In genomic region chr5:152259702-152260101, GRCh38 we compare ENCODE assay signal across 19 cellular contexts.
DNase-seq lines count a peak whose midpoint lies in the region; ATAC-seq lines count a peak whose summit lies in the region.
"Had no signal": no experiment of that assay in that cellular context is flagged by ENCODE, and none has a peak within 500 bp of the region (broad histone marks: within the 10 kb centered on the region; RNA-seq: fewer than 3 reads in every experiment).

No MANE protein-coding gene starts in this region.

- H3K4me1 Mint-ChIP-seq in stimulated activated effector memory CD8-positive, alpha-beta T cell treated with anti-CD3 and anti-CD28 coated beads, Interleukin-12 subunit alpha, Interleukin-12 subunit beta, amount 100 ng/mL, for 72 hours: no peaks in the 10 kb centered on the region
- H3K4me1 Mint-ChIP-seq: B cell; CD4-positive, CD25-positive, alpha-beta regulatory T cell had no signal

- no peaks in the 10 kb centered on the region for H3K9me3 Mint-ChIP-seq in stimulated activated effector memory CD8-positive, alpha-beta T cell treated with anti-CD3 and anti-CD28 coated beads, Interleukin-12 subunit alpha, Interleukin-12 subunit beta, amount 100 ng/mL, for 72 hours

- no peak overlapping the region for H3K4me3 Mint-ChIP-seq in stimulated activated effector memory CD8-positive, alpha-beta T cell treated with anti-CD3 and anti-CD28 coated beads, Interleukin-12 subunit alpha, Interleukin-12 subunit beta, amount 100 ng/mL, for 72 hours
- H3K4me3 Mint-ChIP-seq: B cell; CD4-positive, CD25-positive, alpha-beta regulatory T cell had no signal

- intact Hi-C loops in left ventricle myocardium superior (cut with micrococcal nuclease): no loop called here

- ATAC-seq in left ventricle myocardium superior (peak; percentile 89), GM21786 (IDR thresholded peaks at IDR 0.05; ENCODE audit: unreplicated experiment) (no peak), GM21528 (IDR thresholded peaks at IDR 0.05; ENCODE audit: low FRiP score, unreplicated experiment) (no peak), GM18498 (IDR thresholded peaks at IDR 0.05; ENCODE audit: unreplicated experiment) (no peak)
- peak; percentile 32 for ATAC-seq in stimulated activated effector memory CD8-positive, alpha-beta T cell treated with anti-CD3 and anti-CD28 coated beads, Interleukin-12 subunit alpha, Interleukin-12 subunit beta, amount 100 ng/mL, for 72 hours
- ATAC-seq: PC-3 had no signal

- H3K36me3 Mint-ChIP-seq in stimulated activated effector memory CD8-positive, alpha-beta T cell treated with anti-CD3 and anti-CD28 coated beads, Interleukin-12 subunit alpha, Interleukin-12 subunit beta, amount 100 ng/mL, for 72 hours: no peaks in the 10 kb centered on the region
- H3K36me3 Mint-ChIP-seq: CD4-positive, CD25-positive, alpha-beta regulatory T cell had no signal

- no peak overlapping the region for H3K27ac Mint-ChIP-seq in stimulated activated effector memory CD8-positive, alpha-beta T cell treated with anti-CD3 and anti-CD28 coated beads, Interleukin-12 subunit alpha, Interleukin-12 subunit beta, amount 100 ng/mL, for 72 hours
- H3K27ac Mint-ChIP-seq: B cell; CD4-positive, CD25-positive, alpha-beta regulatory T cell had no signal

- DNase-seq in DMS53 treated with DMSO at 0.1 percent for 48 hours (lab: John Stamatoyannopoulos, UW; ENCODE audit: unreplicated experiment): peak; percentile 22
- peak; percentile 9 for DNase-seq in RKO (ENCODE audit: low spot score)
- DNase-seq in left ventricle myocardium superior: no peak
- no peak for DNase-seq in stimulated activated effector memory CD8-positive, alpha-beta T cell treated with anti-CD3 and anti-CD28 coated beads, Interleukin-12 subunit alpha, Interleukin-12 subunit beta, amount 100 ng/mL, for 72 hours (ENCODE audit: low spot score in 2 of 2)
- DNase-seq: ACHN; Calu3; CD4-positive, CD25-positive, alpha-beta regulatory T cell; DMS79 treated with DMSO at 0.1 percent for 48 hours; GOT3; NCI-H1092; NCI-H146; NCI-H2081 treated with DMSO at 0.1 percent for 48 hours; NCI-H510A treated with DMSO at 0.1 percent for 48 hours; NCI-H82; PC-3 had no signal

Comparison
In these comparisons a context has a peak if more than half of its experiments do, and no peak if none do; other contexts are left out.
1. DNase-seq: peak in DMS53 treated with DMSO at 0.1 percent for 48 hours (single experiment) and RKO (single experiment); none in left ventricle myocardium superior (single experiment) and stimulated activated effector memory CD8-positive, alpha-beta T cell treated with anti-CD3 and anti-CD28 coated beads, Interleukin-12 subunit alpha, Interleukin-12 subunit beta, amount 100 ng/mL, for 72 hours (0 of 2).
2. ATAC-seq: peak in left ventricle myocardium superior (single experiment) and stimulated activated effector memory CD8-positive, alpha-beta T cell treated with anti-CD3 and anti-CD28 coated beads, Interleukin-12 subunit alpha, Interleukin-12 subunit beta, amount 100 ng/mL, for 72 hours (single experiment); none in GM21786 (single experiment), GM21528 (single experiment) and GM18498 (single experiment).